8 cellular contexts compared by ENCODE assay signal in the genomic region with DNA sequence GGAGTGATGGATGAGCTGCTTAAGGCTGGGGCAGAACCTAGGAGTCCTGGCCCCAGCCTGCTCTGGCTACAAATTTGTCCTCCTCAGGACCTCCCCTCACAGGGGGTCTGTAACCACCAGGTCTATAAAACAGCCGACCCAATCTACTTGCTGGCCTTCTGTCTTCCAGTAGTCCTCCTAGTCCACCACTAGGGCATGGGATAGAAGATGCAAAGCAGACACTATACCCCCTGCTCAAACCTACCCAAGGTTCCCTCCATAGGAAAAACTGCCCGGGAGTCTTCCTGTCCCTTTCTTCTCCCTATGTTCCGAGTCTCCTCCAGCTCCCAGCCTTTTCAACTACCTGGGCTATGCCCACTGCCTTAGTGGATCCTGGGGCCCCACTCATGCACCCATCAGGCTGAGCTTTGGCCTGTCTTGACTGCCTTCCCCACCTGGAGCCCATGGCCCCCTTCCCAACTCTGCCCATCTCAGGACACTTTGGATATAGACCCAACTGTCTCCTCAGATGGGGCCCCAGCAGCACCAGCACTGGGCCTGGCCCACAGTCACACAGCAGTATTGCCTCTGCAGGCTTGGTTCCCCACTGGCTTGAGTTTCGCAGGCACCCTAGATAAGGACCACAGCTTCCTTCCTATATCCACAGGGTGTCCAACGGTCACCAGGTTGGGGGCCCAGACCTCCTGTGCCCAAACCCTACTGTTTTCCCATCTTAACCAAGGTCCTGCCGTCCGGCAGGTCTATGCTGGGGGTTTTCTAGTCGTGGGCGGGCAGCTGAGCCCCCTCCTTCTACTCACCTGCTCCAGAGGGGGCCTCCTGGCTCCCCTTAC. TPM values are rescaled to one million over a fixed set of nuclear protein-coding genes. Genes with fewer than 3 reads are reported as not detected.
DNase-seq lines count a peak whose midpoint lies in the region; ATAC-seq and TF ChIP-seq lines count a peak whose summit lies in the region.

No MANE protein-coding gene starts in this region.

- TF ChIP-seq CTCF in right atrium auricular region (IDR thresholded peaks at IDR 0.05) (no peak), right lobe of liver (IDR thresholded peaks at IDR 0.05) (no peak)

- H3K27ac ChIP-seq in right atrium auricular region (peak overlapping the region; percentile 86 to 89), angular gyrus (ENCODE audit: low read depth, low read length) (peak overlapping the region; percentile 94), right lobe of liver (peak overlapping the region in 2 of 3 donors; percentile 84 to 88)

- TF ChIP-seq POLR2A in right lobe of liver (IDR thresholded peaks at IDR 0.05): no peak
- no peak for TF ChIP-seq POLR2A in GM18505 (IDR thresholded peaks at IDR 0.05; ENCODE audit: borderline replicate concordance, extremely low read depth, insufficient read depth, insufficient read length)

- intact Hi-C loops in Right ventricle myocardium inferior (cut with DNase I): no loop called here
- intact Hi-C loops in right lobe of liver (cut with DNase I): no loop called here

- H3K36me3 ChIP-seq in right atrium auricular region: no peaks in the 10 kb centered on the region
- H3K36me3 ChIP-seq in right lobe of liver: no peaks in the 10 kb centered on the region

- H3K9me3 ChIP-seq in right atrium auricular region (no peaks in the 10 kb centered on the region), right lobe of liver (no peaks in the 10 kb centered on the region)

- ATAC-seq in Right ventricle myocardium inferior: no peak
- ATAC-seq in right lobe of liver: no peak
- no peak for ATAC-seq in GM18505 (IDR thresholded peaks at IDR 0.05; ENCODE audit: unreplicated experiment)
- ATAC-seq in GM21737 (IDR thresholded peaks at IDR 0.05; ENCODE audit: unreplicated experiment): no peak
- ATAC-seq in GM21576 (IDR thresholded peaks at IDR 0.05; ENCODE audit: unreplicated experiment): no peak

- WGBS in right lobe of liver (ENCODE audit: insufficient coverage, low coverage, low lambda C conversion rate, missing lambda C conversion rate): 65% methylated on average over 4 of the region's 9 CpGs

- DNase-seq in right atrium auricular region (ENCODE audit: low spot score): no peak
- no peak for DNase-seq in Right ventricle myocardium inferior (ENCODE audit: missing footprints)
- DNase-seq in right lobe of liver: peak in 1 of 3 donors; percentile 33
- no peak for DNase-seq in anterior cingulate cortex (lab: John Stamatoyannopoulos, UW)

- H3K27me3 ChIP-seq in right atrium auricular region (no peaks in the 10 kb centered on the region), right lobe of liver (no peaks in the 10 kb centered on the region)

- H3K4me1 ChIP-seq in right atrium auricular region (peaks cover 0 to 46% of the 10 kb centered on the region in 2 donors), right lobe of liver (peaks cover 0 to 30% (median 12%) of the 10 kb centered on the region in 4 donors)

- H3K4me3 ChIP-seq in right atrium auricular region (peak overlapping the region; percentile 39 to 65), right lobe of liver (peak overlapping the region; percentile 56 to 62 (median 61))

RNA-seq across cellular contexts. Expression of a gene that starts 1.1 kb away (rescaled TPM):
- total RNA-seq in right atrium auricular region (1 to 10 TPM in 1 of 2 donors, under 1 TPM in 1; 0.74 to 3.5 TPM), Right ventricle myocardium inferior (1.4 TPM), right lobe of liver (1 to 10 TPM; 1.8 to 7.5 (median 3.1) TPM)

RNA-seq across cellular contexts. Expression of a gene that starts 1.1 kb away (rescaled TPM):
- total RNA-seq in right atrium auricular region (10 to 100 TPM in 1 of 2 donors, 1 to 10 TPM in 1; 9.0 to 10.7 TPM), Right ventricle myocardium inferior (5.8 TPM), right lobe of liver (1 to 10 TPM; 2.5 to 6.2 (median 3.5) TPM)

RNA-seq across cellular contexts. Expression of a gene that starts 5.3 kb away (rescaled TPM):
- total RNA-seq in right atrium auricular region (10 to 100 TPM; 38.1 to 40.8 TPM), Right ventricle myocardium inferior (70.1 TPM), right lobe of liver (100 to 1,000 TPM in 4 of 6 experiments, 10 to 100 TPM in 2; 90.6 to 157 (median 136) TPM)

RNA-seq across cellular contexts. Expression of a gene that starts 5.9 kb away (rescaled TPM):
- total RNA-seq in right atrium auricular region: 10 to 100 TPM; 51.0 to 58.5 TPM
- 69.4 TPM for total RNA-seq in Right ventricle myocardium inferior
- 10 to 100 TPM; 40.8 to 71.0 (median 56.3) TPM for total RNA-seq in right lobe of liver

RNA-seq across cellular contexts. Expression of a gene that starts 19.2 kb away (rescaled TPM):
- 10 to 100 TPM in 1 of 2 donors, 1 to 10 TPM in 1; 9.0 to 10.6 TPM for total RNA-seq in right atrium auricular region
- total RNA-seq in Right ventricle myocardium inferior: 29.8 TPM
- total RNA-seq in right lobe of liver: not detected
